27 cellular contexts compared by ENCODE assay signal in the genomic region with DNA sequence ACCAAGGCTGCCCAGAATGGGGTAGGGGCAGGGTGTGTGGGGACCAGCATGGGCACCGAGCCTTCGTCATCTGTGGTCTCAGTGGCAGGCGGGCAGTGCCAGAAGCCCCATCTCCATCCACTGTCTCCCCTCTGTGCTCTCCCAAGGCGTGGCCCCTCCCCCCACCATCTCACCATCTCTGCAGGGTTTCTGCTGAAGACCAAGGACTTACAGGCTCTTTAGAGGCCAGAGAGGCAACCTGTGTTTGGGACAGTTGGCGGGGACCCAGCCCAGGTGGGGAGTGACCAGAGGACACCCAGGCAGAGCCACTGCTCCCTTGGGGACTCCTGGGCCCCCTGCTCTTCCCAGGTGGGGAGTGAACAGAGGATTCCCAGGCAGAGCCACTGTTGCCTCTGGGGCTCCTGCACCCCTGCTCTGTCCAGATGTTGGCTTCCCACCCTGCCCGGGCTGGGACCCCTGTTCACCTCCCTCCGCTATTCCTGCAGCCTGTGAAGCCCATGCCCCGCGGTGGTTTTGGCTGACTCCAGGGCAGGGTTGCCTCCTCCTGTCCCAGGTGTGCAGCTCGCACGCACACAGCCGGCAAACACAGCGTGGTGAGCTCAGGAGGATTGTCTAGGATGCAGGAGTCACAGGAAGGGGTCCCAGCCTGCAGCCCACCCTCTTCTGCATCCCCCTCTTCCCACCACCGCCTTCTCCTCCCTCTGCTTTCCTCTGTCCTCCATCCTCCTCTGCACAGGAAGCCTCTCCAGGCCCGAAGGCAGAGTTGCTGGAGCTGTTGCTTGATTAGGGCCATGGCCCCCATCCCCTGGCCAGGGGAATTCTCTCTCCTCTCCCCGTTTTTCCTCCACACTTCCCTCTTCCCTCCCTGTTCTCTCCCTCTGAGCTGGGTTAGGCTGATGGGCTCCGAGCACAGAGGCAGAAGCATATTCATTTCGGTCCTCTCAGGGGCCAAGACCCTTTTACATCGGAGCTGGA. TPM values are rescaled to one million over a fixed set of nuclear protein-coding genes. Genes with fewer than 3 reads are reported as not detected.
DNase-seq lines count a peak whose midpoint lies in the region; ATAC-seq, FAIRE-seq and TF ChIP-seq lines count a peak whose summit lies in the region.
"Had no signal": no experiment of that assay in that cellular context is flagged by ENCODE, and none has a peak within 500 bp of the region (broad histone marks: within the 10 kb centered on the region; RNA-seq: fewer than 3 reads in every experiment).

No MANE protein-coding gene starts in this region.

- dilution Hi-C loops in keratinocyte (cut with MboI; ENCODE audit: extremely low pct_ligation_motif_present, low sequenced_read_pairs): no loop called here

- H2AFZ ChIP-seq in keratinocyte (ENCODE audit: control insufficient read depth, low read length): no peak overlapping the region
- H2AFZ ChIP-seq: GM23248 had no signal

- H3K4me3 Mint-ChIP-seq in Calu3 (ENCODE audit: low read depth, unreplicated experiment): no peak overlapping the region
- H3K4me3 Mint-ChIP-seq in T-helper 17 cell: peak overlapping the region; percentile 31
- H3K4me3 Mint-ChIP-seq: natural killer cell treated with Interleukin-12 subunit alpha and Interleukin-12 subunit beta and Interleukin-15 and Interleukin-18, amount 100 ng/mL, for 72 hours had no signal

- peak overlapping the region; percentile 75 for H3K9ac ChIP-seq in keratinocyte (ENCODE audit: control insufficient read depth, extremely low read depth, insufficient read depth, low read length)
- H3K9ac ChIP-seq: GM23248, SK-N-SH had no signal

- DNase-seq in activated CD4-positive, CD25-positive, alpha-beta regulatory T cell treated with anti-CD3 and anti-CD28 coated beads, Interleukin-2, amount 50 U/mL, for 72 hours: no peak
- DNase-seq in Calu3: no peak
- no peak for DNase-seq in T-helper 17 cell
- DNase-seq in keratinocyte (ENCODE audit: low read depth, low spot score): no peak
- DNase-seq in NOMO-1 treated with dmso at 0.1 percent for 144 hours (lab: John Stamatoyannopoulos, UW; ENCODE audit: unreplicated experiment): no peak
- no peak for DNase-seq in H54 (ENCODE audit: insufficient read length, low spot score)
- DNase-seq in NCI-H128 (lab: John Stamatoyannopoulos, UW; ENCODE audit: unreplicated experiment): no peak
- DNase-seq: activated CD4-positive, alpha-beta T cell treated with anti-CD3 and anti-CD28 coated beads, Interleukin-2, amount 50 U/mL, for 1 hour; activated effector memory CD4-positive, alpha-beta T cell treated with anti-CD3 and anti-CD28 coated beads, Interleukin-2, amount 50 U/mL, for 16 hours; adrenal gland; brain microvascular endothelial cell; CD8-positive, alpha-beta memory T cell; DMS53; effector CD8-positive, alpha-beta T cell; gastrocnemius medialis; GM23248; NCI-H1092; NCI-H1930; NCI-H526 treated with DMSO at 0.1 percent for 48 hours; SK-N-SH; trophoblast cell had no signal

- H3K36me3 ChIP-seq in keratinocyte (ENCODE audit: control insufficient read depth in 2 of 2, extremely low read depth in 1 of 2, insufficient read depth in 2 of 2, low read length in 2 of 2): peaks cover 0 to under 1% of the 10 kb centered on the region in 2 experiments
- H3K36me3 ChIP-seq: adrenal gland, esophagus muscularis mucosa, gastrocnemius medialis had no signal

- ATAC-seq in activated CD4-positive, CD25-positive, alpha-beta regulatory T cell treated with anti-CD3 and anti-CD28 coated beads, Interleukin-2, amount 50 U/mL, for 24 hours: peak; percentile 1 to 2
- no peak for ATAC-seq in T-helper 17 cell
- ATAC-seq: gastrocnemius medialis; natural killer cell treated with Interleukin-12 subunit alpha and Interleukin-12 subunit beta and Interleukin-15 and Interleukin-18, amount 100 ng/mL, for 72 hours; sciatic nerve had no signal

- H3K4me1 Mint-ChIP-seq in Calu3 (ENCODE audit: low read depth, unreplicated experiment): peaks cover 8% of the 10 kb centered on the region
- peaks cover 5% of the 10 kb centered on the region for H3K4me1 Mint-ChIP-seq in T-helper 17 cell

- TF ChIP-seq CTCF in Calu3 (IDR thresholded peaks at IDR 0.05; ENCODE audit: unreplicated experiment) (no peak), keratinocyte (optimal IDR thresholded peaks at IDR 0.05 in 1 of 3, IDR thresholded peaks at IDR 0.05 in 1 of 3, conservative IDR thresholded peaks at IDR 0.05 in 1 of 3; ENCODE audit: extremely low read depth in 1 of 3, insufficient read depth in 2 of 3, low read length in 3 of 3) (no peak)

- no peaks in the 10 kb centered on the region for H3K9me3 ChIP-seq in T-helper 17 cell (ENCODE audit: control insufficient read depth, low read length, poor library complexity, severe bottlenecking)
- H3K9me3 ChIP-seq in keratinocyte (ENCODE audit: control insufficient read depth, low read depth, low read length): no peaks in the 10 kb centered on the region
- H3K9me3 ChIP-seq: adrenal gland, esophagus muscularis mucosa, gastrocnemius medialis, SK-N-SH had no signal

- no peaks in the 10 kb centered on the region for H3K9me1 ChIP-seq in keratinocyte (ENCODE audit: control insufficient read depth, extremely low read depth, insufficient read depth, low read length)

- no peaks in the 10 kb centered on the region for H3K79me2 ChIP-seq in keratinocyte (ENCODE audit: control insufficient read depth, insufficient read depth, low read length)

- no peaks in the 10 kb centered on the region for H4K20me1 ChIP-seq in keratinocyte (ENCODE audit: control insufficient read depth, extremely low read depth, insufficient read depth, low read length)

- CTCF ChIA-PET in Calu3 (lab: Charles Lee): interaction anchor here (0.7 kb wide), 1 partner anchor 18 kb away, joined by 3 read pairs; no protein-coding TSS in a partner anchor

- H3K4me3 ChIP-seq in keratinocyte (ENCODE audit: control insufficient read depth in 2 of 3, extremely low read depth in 1 of 3, insufficient read depth in 2 of 3, low read depth in 1 of 3, low read length in 3 of 3): no peak overlapping the region
- H3K4me3 ChIP-seq: adrenal gland, esophagus muscularis mucosa, gastrocnemius medialis, GM23248 had no signal

- peak overlapping the region; percentile 90 for H3K27ac ChIP-seq in keratinocyte (ENCODE audit: control insufficient read depth, insufficient read depth, low read length)
- H3K27ac ChIP-seq: 22Rv1, adrenal gland, brain microvascular endothelial cell, esophagus muscularis mucosa, gastrocnemius medialis, GM23248 had no signal

- FAIRE-seq in keratinocyte (lab: Jason Lieb, UNC) (no peak), H54 (lab: Jason Lieb, UNC) (no peak)
- FAIRE-seq: islet of Langerhans had no signal

- H3K27ac Mint-ChIP-seq in Calu3 (ENCODE audit: unreplicated experiment) (peak overlapping the region; percentile 41), T-helper 17 cell (no peak overlapping the region)
- H3K27ac Mint-ChIP-seq: natural killer cell treated with Interleukin-12 subunit alpha and Interleukin-12 subunit beta and Interleukin-15 and Interleukin-18, amount 100 ng/mL, for 72 hours had no signal

- TF ChIP-seq POLR2A in H54 (IDR thresholded peaks at IDR 0.05; ENCODE audit: low read depth, low read length): no peak

- H3K27me3 Mint-ChIP-seq in Calu3 (ENCODE audit: unreplicated experiment) (peaks cover 21% of the 10 kb centered on the region), T-helper 17 cell (no peaks in the 10 kb centered on the region)
- H3K27me3 Mint-ChIP-seq: CD8-positive, alpha-beta memory T cell; natural killer cell treated with Interleukin-12 subunit alpha and Interleukin-12 subunit beta and Interleukin-15 and Interleukin-18, amount 100 ng/mL, for 72 hours had no signal

- no peaks in the 10 kb centered on the region for H3K27me3 ChIP-seq in keratinocyte (ENCODE audit: control insufficient read depth, extremely low read depth, insufficient read depth, low read length)
- H3K27me3 ChIP-seq: adrenal gland, brain microvascular endothelial cell, gastrocnemius medialis had no signal

- H3K9me3 Mint-ChIP-seq in Calu3 (ENCODE audit: low read depth, unreplicated experiment): no peaks in the 10 kb centered on the region
- H3K9me3 Mint-ChIP-seq: CD8-positive, alpha-beta memory T cell; natural killer cell treated with Interleukin-12 subunit alpha and Interleukin-12 subunit beta and Interleukin-15 and Interleukin-18, amount 100 ng/mL, for 72 hours had no signal

- no TSS peak for BruUV-seq in Calu3 (replicated peaks; lab: Mats Ljungman, UMichigan)

- H3K4me2 ChIP-seq in keratinocyte (ENCODE audit: control insufficient read depth, extremely low read depth, insufficient read depth, low read depth, low read length): peak overlapping the region; percentile 51
- H3K4me2 ChIP-seq: SK-N-SH had no signal

- peaks cover 48% of the 10 kb centered on the region for H3K4me1 ChIP-seq in keratinocyte (ENCODE audit: control insufficient read depth, extremely low read depth, insufficient read depth, low read length)
- H3K4me1 ChIP-seq: adrenal gland, gastrocnemius medialis had no signal

- intact Hi-C loops in Calu3 (cut with micrococcal nuclease; ENCODE audit: unreplicated experiment): no loop called here

- H3K36me3 Mint-ChIP-seq in Calu3 (ENCODE audit: insufficient read depth, unreplicated experiment) (peaks cover 77% of the 10 kb centered on the region), T-helper 17 cell (ENCODE audit: low read depth) (no peaks in the 10 kb centered on the region)
- H3K36me3 Mint-ChIP-seq: CD8-positive, alpha-beta memory T cell; natural killer cell treated with Interleukin-12 subunit alpha and Interleukin-12 subunit beta and Interleukin-15 and Interleukin-18, amount 100 ng/mL, for 72 hours had no signal

RNA-seq across cellular contexts. Expression of gene SLC7A5, which starts 45.0 kb away (rescaled TPM):
- 379 and 501 TPM in 2 replicates for total RNA-seq in Calu3 (2022)
- 10 to 100 TPM; 50.4 to 53.9 TPM for total RNA-seq in T-helper 17 cell
- 110 to 326 TPM (median 114 TPM) in 3 replicates for polyA plus RNA-seq in keratinocyte
- 29.9 TPM for polyA plus RNA-seq in keratinocyte (2011; ENCODE audit: low read depth)
- 116 and 170 TPM in 2 replicates for polyA plus RNA-seq in keratinocyte (2011; cell fraction: cytosol; rRNA removed)
- 485 and 588 TPM in 2 replicates for polyA plus RNA-seq in keratinocyte (2011; cell fraction: nucleus; rRNA removed)
- polyA plus RNA-seq in keratinocyte (2012; ENCODE audit: low replicate concordance): 227 and 536 TPM in 2 replicates
- polyA minus RNA-seq in keratinocyte: 188 to 879 TPM (median 193 TPM) in 3 replicates
- polyA minus RNA-seq in keratinocyte (2011; cell fraction: cytosol; rRNA and poly(A)+ RNA removed): 339 TPM
- polyA minus RNA-seq in keratinocyte (2011; cell fraction: nucleus; rRNA and poly(A)+ RNA removed): 418 and 454 TPM in 2 replicates

RNA-seq across cellular contexts. Expression of gene KLHDC4, which starts 58.5 kb away (rescaled TPM):
- total RNA-seq in Calu3 (2022): 106 and 109 TPM in 2 replicates
- total RNA-seq in T-helper 17 cell: 10 to 100 TPM; 67.7 to 93.3 TPM
- 13.4 to 15.3 TPM (median 13.4 TPM) in 3 replicates for polyA plus RNA-seq in keratinocyte
- polyA plus RNA-seq in keratinocyte (2011; ENCODE audit: low read depth): 16.2 TPM
- 7.9 and 14.6 TPM in 2 replicates for polyA plus RNA-seq in keratinocyte (2011; cell fraction: cytosol; rRNA removed)
- 37.2 and 42.7 TPM in 2 replicates for polyA plus RNA-seq in keratinocyte (2011; cell fraction: nucleus; rRNA removed)
- polyA plus RNA-seq in keratinocyte (2012; ENCODE audit: low replicate concordance): 16.2 and 18.9 TPM in 2 replicates
- 8.5 to 12.7 TPM (median 11.3 TPM) in 3 replicates for polyA minus RNA-seq in keratinocyte
- 15.3 TPM for polyA minus RNA-seq in keratinocyte (2011; cell fraction: cytosol; rRNA and poly(A)+ RNA removed)
- 15.2 and 22.3 TPM in 2 replicates for polyA minus RNA-seq in keratinocyte (2011; cell fraction: nucleus; rRNA and poly(A)+ RNA removed)
